ENCODE assay signal across 31 cellular contexts in the genomic region with DNA sequence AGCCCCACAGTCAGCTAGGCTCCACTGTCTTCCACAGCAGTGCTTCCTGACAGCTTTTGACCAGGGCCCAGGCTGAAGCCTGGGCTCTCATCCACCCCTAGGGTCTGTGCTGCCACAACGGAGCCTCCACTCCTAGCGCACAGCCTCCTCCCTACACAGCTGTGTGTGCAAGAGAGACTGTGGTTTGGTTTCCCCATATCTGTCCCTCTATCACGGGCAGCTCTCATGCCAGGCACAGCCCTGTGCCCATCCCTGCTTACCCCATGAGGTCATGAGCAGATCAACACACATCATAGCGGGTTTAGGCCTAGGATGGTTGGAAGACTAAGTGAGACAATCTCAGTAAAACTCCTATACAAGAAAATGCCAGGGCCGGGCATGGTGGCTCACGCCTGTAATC.
"Had no signal": no experiment of that assay in that cellular context is flagged by ENCODE, and none has a peak within 500 bp of the region (broad histone marks: within the 10 kb centered on the region; RNA-seq: fewer than 3 reads in every experiment).

No MANE protein-coding gene starts in this region.

- DNase-seq: activated effector memory CD4-positive, alpha-beta T cell treated with anti-CD3 and anti-CD28 coated beads, Interleukin-2, amount 50 U/mL, for 16 hours; activated effector memory CD4-positive, alpha-beta T cell treated with Interleukin-2 at 50 U/mL for 16 hours; activated gamma-delta T cell treated with Interleukin-2 at 50 U/mL for 16 hours; activated naive CD4-positive, alpha-beta T cell; activated naive CD4-positive, alpha-beta T cell treated with anti-CD3 and anti-CD28 coated beads for 36 hours; activated naive CD4-positive, alpha-beta T cell treated with anti-CD3 and anti-CD28 coated beads, Interleukin-2, amount 10 ng/mL, durations not matched to agents 7 days and 5 days; activated naive CD4-positive, alpha-beta T cell treated with anti-CD3 and anti-CD28 coated beads, Interleukin-2, amount 50 U/mL, for 16 hours; activated naive CD4-positive, alpha-beta T cell treated with Interleukin-2 at 50 U/mL for 16 hours; activated naive CD8-positive, alpha-beta T cell treated with anti-CD3 and anti-CD28 coated beads for 36 hours; activated naive CD8-positive, alpha-beta T cell treated with anti-CD3 and anti-CD28 coated beads, Interleukin-2, amount 10 ng/mL, durations not matched to agents 7 days and 5 days; activated naive CD8-positive, alpha-beta T cell treated with anti-CD3 and anti-CD28 coated beads, Interleukin-2, amount 50 U/mL, for 24 hours; activated T-cell treated with anti-CD3 and anti-CD28 coated beads, Interleukin-2, amount 50 U/mL, for 1 hour; activated T-cell treated with anti-CD3 and anti-CD28 coated beads, Interleukin-2, amount 50 U/mL, for 24 hours; activated T-cell treated with anti-CD3 and anti-CD28 coated beads, Interleukin-2, amount 50 U/mL, for 4 hours; activated T-cell treated with anti-CD3 and anti-CD28 coated beads, Interleukin-2, amount 50 U/mL, for 48 hours; activated T-cell treated with anti-CD3 and anti-CD28 coated beads, Interleukin-2, amount 50 U/mL, for 72 hours; adrenal gland; amniotic stem cell; amygdala; anterior cingulate cortex; aorta; body of pancreas; brain microvascular endothelial cell; caudate nucleus; central memory CD4-positive, alpha-beta T cell; cerebellar nuclear complex had no signal

- H3K27me3 ChIP-seq: adrenal gland, ascending aorta, body of pancreas, brain microvascular endothelial cell, breast epithelium, cardiac muscle cell had no signal

- H3K9me3 ChIP-seq: adrenal gland, ascending aorta, body of pancreas, breast epithelium had no signal

- H3K4me1 ChIP-seq: adrenal gland, ascending aorta, body of pancreas, breast epithelium had no signal

- ATAC-seq: activated naive CD4-positive, alpha-beta T cell treated with anti-CD3 and anti-CD28 coated beads, Interleukin-2, amount 50 U/mL, for 72 hours; activated naive CD8-positive, alpha-beta T cell treated with anti-CD3 and anti-CD28 coated beads, Interleukin-2, amount 50 U/mL, for 24 hours; activated T-cell treated with anti-CD3 and anti-CD28 coated beads, Interleukin-2, amount 50 U/mL, for 4 hours; activated T-cell treated with anti-CD3 and anti-CD28 coated beads, Interleukin-2, amount 50 U/mL, for 72 hours; activated T-helper 17 cell treated with anti-CD3 and anti-CD28 coated beads, Interleukin-2, amount 50 U/mL, for 72 hours; body of pancreas had no signal

- H3K4me3 ChIP-seq: adrenal gland, ascending aorta, body of pancreas, breast epithelium, cardiac muscle cell had no signal

- H3K27ac ChIP-seq: adrenal gland, ascending aorta, body of pancreas, brain microvascular endothelial cell, breast epithelium, cardiac muscle cell had no signal

- H3K36me3 ChIP-seq: adrenal gland, ascending aorta, brain microvascular endothelial cell, breast epithelium, cardiac muscle cell had no signal
